Comparison of ENCODE assay signal across 8 cellular contexts in genomic region chr10:95756061-95756751, GRCh38. TPM values are rescaled to one million over a fixed set of nuclear protein-coding genes. Genes with fewer than 3 reads are reported as not detected.
A peak's percentile ranks its signal among the peaks of the same experiment; 100 is the strongest.
DNase-seq lines count a peak whose midpoint lies in the region; ATAC-seq and TF ChIP-seq lines count a peak whose summit lies in the region.

TSS of gene ENTPD1 (plus strand) at chr10:95756163. CDS start at chr10:95756240, 77 bp downstream.

- TF ChIP-seq CTCF in gastroesophageal sphincter (IDR thresholded peaks at IDR 0.05) (no peak), osteoblast (IDR thresholded peaks at IDR 0.05; ENCODE audit: extremely low read depth, low read depth, low read length) (no peak)

- H3K27me3 Mint-ChIP-seq in activated T-cell treated with anti-CD3 and anti-CD28 coated beads, Interleukin-2, amount 50 U/mL, for 4 hours (ENCODE audit: low read depth), result peaks cover 19% of the 10 kb centered on the region

- H3K4me1 ChIP-seq in gastroesophageal sphincter, result peaks cover 13 to 41% (median 15%) of the 10 kb centered on the region in 3 donors
- H3K4me1 ChIP-seq in osteoblast (ENCODE audit: insufficient read depth, low read length), result no peaks in the 10 kb centered on the region

- peak within 1 kb of the TSS; percentile 71 for H3K4me2 ChIP-seq in osteoblast (ENCODE audit: insufficient read depth, low read length)

- TF ChIP-seq POLR2A in gastroesophageal sphincter (IDR thresholded peaks at IDR 0.05), result peak; percentile 21 to 22

- no peak for TF ChIP-seq EP300 in gastroesophageal sphincter (IDR thresholded peaks at IDR 0.05)

- H3K27ac ChIP-seq in SK-N-MC (no peak within 1 kb of the TSS), gastroesophageal sphincter (peak within 1 kb of the TSS; percentile 82 to 96 (median 84)), osteoblast (ENCODE audit: low read depth, low read length) (no peak within 1 kb of the TSS)

- H3K36me3 Mint-ChIP-seq in activated T-cell treated with anti-CD3 and anti-CD28 coated beads, Interleukin-2, amount 50 U/mL, for 4 hours (ENCODE audit: insufficient read depth), result no peaks in the 10 kb centered on the region

- H3K36me3 ChIP-seq in SK-N-MC (ENCODE audit: insufficient read depth, low read length), result no peaks in the 10 kb centered on the region
- H3K36me3 ChIP-seq in gastroesophageal sphincter, result no peaks in the 10 kb centered on the region
- H3K36me3 ChIP-seq in osteoblast (ENCODE audit: insufficient read depth, low read length), result no peaks in the 10 kb centered on the region

- peak within 1 kb of the TSS; percentile 62 for H3K4me3 Mint-ChIP-seq in activated T-cell treated with anti-CD3 and anti-CD28 coated beads, Interleukin-2, amount 50 U/mL, for 4 hours

- no peaks in the 10 kb centered on the region for H3K79me2 ChIP-seq in osteoblast (ENCODE audit: insufficient read depth, low read length)

- peak within 1 kb of the TSS; percentile 71 for H2AFZ ChIP-seq in osteoblast (ENCODE audit: low read length)

- H3K9me3 ChIP-seq in SK-N-MC (ENCODE audit: low read depth, low read length) (no peaks in the 10 kb centered on the region), gastroesophageal sphincter (no peaks in the 10 kb centered on the region), osteoblast (ENCODE audit: low read depth, low read length) (no peaks in the 10 kb centered on the region)

- H4K20me1 ChIP-seq in osteoblast (ENCODE audit: insufficient read depth, low read length), result no peaks in the 10 kb centered on the region

- no peak within 1 kb of the TSS for H3K9ac ChIP-seq in SK-N-MC (ENCODE audit: insufficient read length)

- H3K9me3 Mint-ChIP-seq in activated T-cell treated with anti-CD3 and anti-CD28 coated beads, Interleukin-2, amount 50 U/mL, for 4 hours, result no peaks in the 10 kb centered on the region

- peaks cover 18% of the 10 kb centered on the region for H3K4me1 Mint-ChIP-seq in activated T-cell treated with anti-CD3 and anti-CD28 coated beads, Interleukin-2, amount 50 U/mL, for 4 hours (ENCODE audit: low read depth)

- H3K4me3 ChIP-seq in SK-N-MC (peak within 1 kb of the TSS; percentile 63), gastroesophageal sphincter (peak within 1 kb of the TSS; percentile 48 to 91), osteoblast (ENCODE audit: insufficient read depth, low read length) (peak within 1 kb of the TSS; percentile 46)

- no peak for ATAC-seq in activated T-cell treated with anti-CD3 and anti-CD28 coated beads, Interleukin-2, amount 50 U/mL, for 4 hours
- ATAC-seq in gastroesophageal sphincter, result peak; percentile 48
- ATAC-seq in HG02759 (IDR thresholded peaks at IDR 0.05; ENCODE audit: unreplicated experiment), result no peak

- no peak for DNase-seq in activated T-cell treated with anti-CD3 and anti-CD28 coated beads, Interleukin-2, amount 50 U/mL, for 4 hours
- DNase-seq in activated T-cell treated with anti-CD3 and anti-CD28 coated beads, Interleukin-2, amount 50 U/mL, for 48 hours, result no peak
- DNase-seq in SK-N-MC (ENCODE audit: low read depth, low spot score) (peak; percentile 8), osteoblast (ENCODE audit: insufficient read length, low spot score, missing footprints) (peak; percentile 58), activated gamma-delta T cell (lab: John Stamatoyannopoulos, UW) (no peak), NCI-H748 (lab: John Stamatoyannopoulos, UW; ENCODE audit: unreplicated experiment) (no peak)

- 0 to 5% methylated on average over 7 to 8 of the region's 11 CpGs for WGBS in gastroesophageal sphincter (ENCODE audit: low coverage in 1 of 2), 2 donors

- no peaks in the 10 kb centered on the region for H3K27me3 ChIP-seq in gastroesophageal sphincter
- no peaks in the 10 kb centered on the region for H3K27me3 ChIP-seq in osteoblast (ENCODE audit: insufficient read depth, low read length)

RNA-seq across cellular contexts. Expression of gene ENTPD1, which starts in this region (rescaled TPM):
- total RNA-seq in activated T-cell treated with anti-CD3 and anti-CD28 coated beads, Interleukin-2, amount 50 U/mL, for 4 hours, result under 1 TPM; 0.23 to 0.66 (median 0.57) TPM
- total RNA-seq in gastroesophageal sphincter (10 to 100 TPM; 34.4 to 69.7 (median 39.3) TPM), osteoblast (7.6 and 10.6 TPM in 2 replicates)

Comparison
In these comparisons a context has a peak if more than half of its experiments do, and no peak if none do; other contexts are left out.
1. DNase-seq: peak in SK-N-MC (single experiment) and osteoblast (single experiment); none in activated T-cell treated with anti-CD3 and anti-CD28 coated beads, Interleukin-2, amount 50 U/mL, for 4 hours (single experiment), activated T-cell treated with anti-CD3 and anti-CD28 coated beads, Interleukin-2, amount 50 U/mL, for 48 hours (0 of 2), activated gamma-delta T cell (single experiment) and NCI-H748 (single experiment).
2. H3K27ac ChIP-seq: peak in gastroesophageal sphincter (4 of 4); none in SK-N-MC (single experiment) and osteoblast (single experiment).
3. Peak in every context shown above with its lines, with median percentiles within 50 percentile points of each other: H3K4me3 ChIP-seq.